8 cellular contexts compared by ENCODE assay signal in the genomic region with DNA sequence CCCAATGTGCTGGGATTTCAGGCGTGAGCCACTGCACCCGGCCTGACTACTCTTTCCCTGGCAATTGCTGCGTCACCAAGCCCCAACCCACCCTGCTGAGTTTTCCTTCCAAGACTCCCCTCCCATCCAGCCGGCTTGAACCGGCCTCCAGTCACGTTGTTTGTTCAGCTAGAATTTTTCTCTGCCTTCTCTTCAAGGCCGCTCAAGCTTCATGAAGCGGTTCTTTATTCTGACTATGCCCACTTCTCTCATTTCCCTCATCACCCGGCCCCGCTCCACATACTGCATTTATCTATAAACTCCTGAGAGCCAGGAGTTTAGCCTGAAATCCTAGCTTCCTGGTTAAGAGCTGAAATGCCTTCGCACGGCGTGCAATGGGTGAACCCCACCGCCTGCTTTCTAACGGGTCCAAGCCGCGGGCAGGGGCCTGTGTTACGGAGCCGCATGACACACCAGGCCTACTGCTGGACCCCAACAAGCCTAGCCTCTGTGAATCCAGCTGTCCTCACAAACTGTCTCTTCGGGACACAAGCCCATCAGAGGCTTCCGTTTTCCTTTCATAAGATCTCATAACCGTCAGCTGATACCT. TPM values are rescaled to one million over a fixed set of nuclear protein-coding genes. Genes with fewer than 3 reads are reported as not detected.
DNase-seq lines count a peak whose midpoint lies in the region; ATAC-seq and TF ChIP-seq lines count a peak whose summit lies in the region.

No MANE protein-coding gene starts in this region.

- no peaks in the 10 kb centered on the region for H3K36me3 Mint-ChIP-seq in chondrocyte (ENCODE audit: low read depth)
- peaks cover 9% of the 10 kb centered on the region for H3K36me3 Mint-ChIP-seq in nephron progenitor cell (ENCODE audit: low read depth)

- peak overlapping the region; percentile 96 for H2AFZ ChIP-seq in IMR-90 (replicated peaks; ENCODE audit: low read length, poor library complexity)

- peak overlapping the region; percentile 73; the same call in 2 of the 3 replicates for H2BK15ac ChIP-seq in IMR-90 (ENCODE audit: low read depth, low read length)

- no peak overlapping the region for H2BK5ac ChIP-seq in IMR-90 (ENCODE audit: low read depth, low read length, poor library complexity, severe bottlenecking)

- H3K27ac Mint-ChIP-seq in chondrocyte (ENCODE audit: unreplicated experiment) (peak overlapping the region; percentile 98), nephron progenitor cell (no peak overlapping the region)

- H3K27me3 Mint-ChIP-seq in chondrocyte (ENCODE audit: low read depth) (no peaks in the 10 kb centered on the region), nephron progenitor cell (ENCODE audit: low read depth, poor library complexity) (peaks cover 10% of the 10 kb centered on the region)

- peak overlapping the region; percentile 31; the same call in 1 of the 2 replicates for H2AK5ac ChIP-seq in IMR-90 (ENCODE audit: low read depth, low read length)

- H3K4me3 ChIP-seq in AG10803 (ENCODE audit: low read length), result peak overlapping the region; percentile 79; the same call in 1 of the 2 replicates
- H3K4me3 ChIP-seq in IMR-90 (ENCODE audit: insufficient read depth, low read depth, low read length), result no peak overlapping the region
- H3K4me3 ChIP-seq in left lung, result peak overlapping the region in 1 of 2 donors; percentile 75
- H3K4me3 ChIP-seq in prostate gland, result peak overlapping the region in 1 of 2 donors; percentile 53

- no peaks in the 10 kb centered on the region for H3K9me3 Mint-ChIP-seq in chondrocyte (ENCODE audit: low read depth)
- H3K9me3 Mint-ChIP-seq in nephron progenitor cell, result peaks cover 11% of the 10 kb centered on the region

- TF ChIP-seq RAD21 in IMR-90 (IDR thresholded peaks at IDR 0.05; ENCODE audit: low read length), result no peak

- H3K27ac ChIP-seq in IMR-90 (ENCODE audit: insufficient read depth, low read length), result no peak overlapping the region
- H3K27ac ChIP-seq in left lung, result peak overlapping the region in 1 of 2 donors; percentile 79
- H3K27ac ChIP-seq in prostate gland, result no peak overlapping the region

- dilution Hi-C loops in IMR-90 (cut with HindIII; ENCODE audit: low sequenced_read_pairs, unreplicated experiment), result no loop called here

- peak overlapping the region; percentile 73; the same call in 1 of the 2 replicates for H3K9ac ChIP-seq in IMR-90 (ENCODE audit: low read depth, low read length)

- H4K5ac ChIP-seq in IMR-90 (ENCODE audit: low read depth, low read length), result peak overlapping the region; percentile 46; the same call in 1 of the 2 replicates

- H3K9me3 ChIP-seq in IMR-90 (ENCODE audit: control insufficient read depth, insufficient read depth, low read length) (no peaks in the 10 kb centered on the region), left lung (no peaks in the 10 kb centered on the region), prostate gland (no peaks in the 10 kb centered on the region)

- no TSS peak for BruUV-seq in IMR-90 (replicated peaks; lab: Mats Ljungman, UMichigan)

- peak overlapping the region; percentile 89; the same call in 1 of the 2 replicates for H3K4me2 ChIP-seq in IMR-90 (ENCODE audit: low read depth, low read length)

- H3K4me3 Mint-ChIP-seq in chondrocyte (ENCODE audit: unreplicated experiment), result peak overlapping the region; percentile 94
- H3K4me3 Mint-ChIP-seq in nephron progenitor cell, result peak overlapping the region; percentile 92

- TF ChIP-seq POLR2A in IMR-90 (IDR thresholded peaks at IDR 0.05; ENCODE audit: low read depth, low read length) (no peak), prostate gland (IDR thresholded peaks at IDR 0.05) (no peak)

- no peaks in the 10 kb centered on the region for H4K20me1 ChIP-seq in IMR-90 (ENCODE audit: insufficient read depth, low read length)

- no peaks in the 10 kb centered on the region for H3K27me3 ChIP-seq in IMR-90 (ENCODE audit: control insufficient read depth, insufficient read depth, low read length)
- no peaks in the 10 kb centered on the region for H3K27me3 ChIP-seq in left lung
- H3K27me3 ChIP-seq in prostate gland (replicated peaks; ENCODE audit: insufficient read depth), result no peaks in the 10 kb centered on the region

- peak overlapping the region; percentile 70 to 90; a peak in 3 of 4 replicates for H4K8ac ChIP-seq in IMR-90 (ENCODE audit: low read depth in 2 of 2, low read length in 2 of 2)

- no peak for ATAC-seq in IMR-90 (ENCODE audit: low read depth)
- no peak for ATAC-seq in left lung
- ATAC-seq in GM21390 (IDR thresholded peaks at IDR 0.05; ENCODE audit: unreplicated experiment), result no peak

- no peak overlapping the region for H3K18ac ChIP-seq in IMR-90 (ENCODE audit: low read depth, low read length)

- no peaks in the 10 kb centered on the region; the same call in 1 of the 2 replicates for H3K9me1 ChIP-seq in IMR-90 (ENCODE audit: insufficient read depth, low read length)

- no peaks in the 10 kb centered on the region for H3K4me1 ChIP-seq in IMR-90 (ENCODE audit: control insufficient read depth, insufficient read depth, low read length)
- peaks cover 0 to 18% of the 10 kb centered on the region in 2 donors for H3K4me1 ChIP-seq in left lung
- no peaks in the 10 kb centered on the region for H3K4me1 ChIP-seq in prostate gland (replicated peaks)

- in situ Hi-C loops in IMR-90 (cut with MboI; ENCODE audit: low sequenced_read_pairs), result no loop called here

- CTCF ChIA-PET in IMR-90 (lab: Yijun Ruan, JAX), result no interaction called here

- peak overlapping the region; percentile 22; the same call in 1 of the 2 replicates for H2BK20ac ChIP-seq in IMR-90 (ENCODE audit: low read depth, low read length)

- H3K23ac ChIP-seq in IMR-90 (ENCODE audit: low read depth, low read length), result peak overlapping the region; percentile 57; the same call in 1 of the 2 replicates

- H3K4ac ChIP-seq in IMR-90 (ENCODE audit: low read depth, low read length), result peak overlapping the region; percentile 71; the same call in 1 of the 2 replicates

- no peak for DNase-seq in AG10803 (ENCODE audit: low read depth)
- no peak for DNase-seq in IMR-90
- DNase-seq in chondrocyte (ENCODE audit: low spot score), result no peak
- DNase-seq in nephron progenitor cell, result no peak
- DNase-seq in dermis blood vessel endothelial cell, result no peak
- DNase-seq in left lung, result no peak
- no peak for DNase-seq in prostate gland (ENCODE audit: low spot score)

- POLR2A ChIA-PET in IMR-90 (lab: Charles Lee; ENCODE audit: unreplicated experiment), result no interaction called here

- H3K4me1 Mint-ChIP-seq in chondrocyte (ENCODE audit: low read depth), result peaks cover 27% of the 10 kb centered on the region
- peaks cover 16% of the 10 kb centered on the region for H3K4me1 Mint-ChIP-seq in nephron progenitor cell

- peak overlapping the region; percentile 39; the same call in 1 of the 2 replicates for H4K91ac ChIP-seq in IMR-90 (ENCODE audit: insufficient read depth, low read depth, low read length)

- intact Hi-C loops in IMR-90 (cut with micrococcal nuclease) (no loop called here), left lung (cut with DNase I) (no loop called here), prostate gland (cut with DNase I) (no loop called here)

- peak overlapping the region; percentile 70; the same call in 1 of the 2 replicates for H3K14ac ChIP-seq in IMR-90 (replicated peaks; ENCODE audit: low read depth, low read length)

- peaks cover 6 to 16% of the 10 kb centered on the region in 2 experiments; a peak in 2 of 4 replicates for H3K79me1 ChIP-seq in IMR-90 (ENCODE audit: low read depth in 1 of 2, low read length in 2 of 2)

- H3K36me3 ChIP-seq in IMR-90 (ENCODE audit: control insufficient read depth, insufficient read depth, low read length) (no peaks in the 10 kb centered on the region), left lung (no peaks in the 10 kb centered on the region), prostate gland (no peaks in the 10 kb centered on the region)

- WGBS in IMR-90 (ENCODE audit: extremely low coverage in 2 of 2, insufficient read length in 1 of 2), 2 experiments, result 87% methylated on average over 15 of the region's 22 CpGs; no CpG with 5 or more reads in 1 of the 2 experiments
- WGBS in prostate gland, result 80% methylated on average over 22 of the region's 22 CpGs

- H3K56ac ChIP-seq in IMR-90 (ENCODE audit: extremely low read depth, insufficient read depth, low read length), result no peak overlapping the region

- H2BK120ac ChIP-seq in IMR-90 (ENCODE audit: low read depth, low read length), result peak overlapping the region; percentile 67; the same call in 1 of the 2 replicates

- TF ChIP-seq CTCF in AG10803 (conservative IDR thresholded peaks at IDR 0.05; ENCODE audit: low read length) (no peak), IMR-90 (conservative IDR thresholded peaks at IDR 0.05; ENCODE audit: low read depth, low read length) (no peak), chondrocyte (IDR thresholded peaks at IDR 0.05) (no peak), nephron progenitor cell (IDR thresholded peaks at IDR 0.05) (no peak), left lung (IDR thresholded peaks at IDR 0.05) (no peak), prostate gland (IDR thresholded peaks at IDR 0.05) (no peak)

- H2AK9ac ChIP-seq in IMR-90 (replicated peaks; ENCODE audit: low read depth, low read length, poor library complexity), result peak overlapping the region; percentile 89

TF ChIP-seq in IMR-90, 13 proteins besides CTCF, POLR2A, EP300 and RAD21 (continues in another document):
- TF ChIP-seq RCOR1 (IDR thresholded peaks at IDR 0.05; ENCODE audit: insufficient replicate concordance, low read length) (no peak), USF2 (IDR thresholded peaks at IDR 0.05; ENCODE audit: low read depth, low read length) (no peak), RFX5 (IDR thresholded peaks at IDR 0.05; ENCODE audit: low read depth, low read length) (no peak)

RNA-seq across cellular contexts. Expression of gene DCAF4, which starts 1.0 kb away (rescaled TPM):
- total RNA-seq in IMR-90 (2012; rRNA removed), result 24.7 and 29.4 TPM in 2 replicates
- 22.8 and 28.8 TPM in 2 replicates for polyA plus RNA-seq in IMR-90 (2012; rRNA removed)
- 12.6 and 23.5 TPM in 2 replicates for polyA plus RNA-seq in IMR-90 (2012; cell fraction: cytosol; rRNA removed)
- 35.2 and 102 TPM in 2 replicates for polyA plus RNA-seq in IMR-90 (2012; cell fraction: nucleus; rRNA removed; ENCODE audit: low replicate concordance)
- total RNA-seq in chondrocyte, result 17.0 to 26.0 TPM (median 23.8 TPM) in 3 replicates
- 6.6 and 9.0 TPM in 2 replicates for total RNA-seq in dermis blood vessel endothelial cell
- 10 to 100 TPM; 11.8 to 12.3 TPM for total RNA-seq in left lung
- 10 to 100 TPM in 1 of 2 donors, 1 to 10 TPM in 1; 8.9 to 29.6 TPM for total RNA-seq in prostate gland

RNA-seq across cellular contexts. Expression of gene DPF3, which starts 31.4 kb away (rescaled TPM):
- 32.8 and 48.9 TPM in 2 replicates for total RNA-seq in IMR-90 (2012; rRNA removed)
- polyA plus RNA-seq in IMR-90 (2012; rRNA removed), result 30.5 and 37.7 TPM in 2 replicates
- polyA plus RNA-seq in IMR-90 (2012; cell fraction: cytosol; rRNA removed), result 9.5 and 12.3 TPM in 2 replicates
- polyA plus RNA-seq in IMR-90 (2012; cell fraction: nucleus; rRNA removed; ENCODE audit: low replicate concordance), result 70.5 and 136 TPM in 2 replicates
- 1.1 to 2.3 TPM (median 1.1 TPM) in 3 replicates for total RNA-seq in chondrocyte
- 1.4 and 2.9 TPM in 2 replicates for total RNA-seq in dermis blood vessel endothelial cell
- total RNA-seq in left lung, result 1 to 10 TPM; 1.4 to 1.7 TPM
- 10 to 100 TPM in 1 of 2 donors, not detected in 1; 11.0 TPM for total RNA-seq in prostate gland
